16 cellular contexts compared by ENCODE assay signal in genomic region chr15:65875458-65875857, GRCh38.
"Had no signal": no experiment of that assay in that cellular context is flagged by ENCODE, and none has a peak within 500 bp of the region (broad histone marks: within the 10 kb centered on the region; RNA-seq: fewer than 3 reads in every experiment).

No MANE protein-coding gene starts in this region.

- DNase-seq: activated naive CD4-positive, alpha-beta T cell treated with anti-CD3 and anti-CD28 coated beads, Interleukin-2, amount 50 U/mL, for 16 hours; activated T-cell treated with anti-CD3 and anti-CD28 coated beads, Interleukin-2, amount 50 U/mL, for 1 hour; effector memory CD8-positive, alpha-beta T cell; foreskin fibroblast; hippocampal formation; kidney; midbrain; retina; stimulated activated CD4-positive, alpha-beta T cell treated with anti-CD3 and anti-CD28 coated beads, Interleukin-2, amount 100 ng/mL, for 24 hours; stimulated activated naive CD4-positive, alpha-beta T cell treated with Interleukin-2 at 50 U/mL for 16 hours had no signal

- H3K27ac ChIP-seq: cardiac muscle cell, tibial nerve had no signal

- ATAC-seq: activated CD4-positive, CD25-positive, alpha-beta regulatory T cell treated with anti-CD3 and anti-CD28 coated beads, Interleukin-2, amount 50 U/mL, for 24 hours; effector memory CD8-positive, alpha-beta T cell; left lobe of liver had no signal

- H3K4me3 Mint-ChIP-seq: effector memory CD8-positive, alpha-beta T cell; T-helper 1 cell treated with Interleukin-12 subunit alpha and Interleukin-12 subunit beta and Interleukin-4 antibody, amounts not matched to agents 30 μg/mL and 1 μg/mL, for 36 hours had no signal

- H3K9me3 Mint-ChIP-seq: effector memory CD8-positive, alpha-beta T cell; nephron had no signal

- H3K9me3 ChIP-seq: tibial nerve had no signal

- H3K27me3 Mint-ChIP-seq: effector memory CD8-positive, alpha-beta T cell had no signal

- FAIRE-seq: kidney had no signal

- H3K27me3 ChIP-seq: cardiac muscle cell, tibial nerve had no signal

- H3K4me3 ChIP-seq: cardiac muscle cell, tibial nerve had no signal

- H3K27ac Mint-ChIP-seq: effector memory CD8-positive, alpha-beta T cell; nephron; T-helper 1 cell treated with Interleukin-12 subunit alpha and Interleukin-12 subunit beta and Interleukin-4 antibody, amounts not matched to agents 30 μg/mL and 1 μg/mL, for 36 hours had no signal
